ENCODE assay signal across 13 cellular contexts in genomic region chr20:19047040-19047950, GRCh38.
DNase-seq lines count a peak whose midpoint lies in the region; ATAC-seq and TF ChIP-seq lines count a peak whose summit lies in the region.
"Had no signal": no experiment of that assay in that cellular context is flagged by ENCODE, and none has a peak within 500 bp of the region (broad histone marks: within the 10 kb centered on the region; RNA-seq: fewer than 3 reads in every experiment).

No MANE protein-coding gene starts in this region.

- H3K27me3 ChIP-seq in RWPE2 (ENCODE audit: insufficient read depth, poor library complexity, severe bottlenecking) (no peaks in the 10 kb centered on the region), right cardiac atrium (ENCODE audit: control insufficient read depth, insufficient read depth) (no peaks in the 10 kb centered on the region), adrenal gland (no peaks in the 10 kb centered on the region), ascending aorta (no peaks in the 10 kb centered on the region)
- H3K27me3 ChIP-seq: ovary had no signal

- intact Hi-C loops in right cardiac atrium (cut with DNase I) (no loop called here), adrenal gland (cut with DNase I) (no loop called here), ascending aorta (cut with DNase I) (no loop called here)

- peak; percentile 84 for ATAC-seq in RWPE2 (ENCODE audit: low read depth)
- peak; percentile 71 to 87 for ATAC-seq in right cardiac atrium
- no peak for ATAC-seq in GM18907 (IDR thresholded peaks at IDR 0.05; ENCODE audit: unreplicated experiment)
- ATAC-seq: stimulated activated naive CD8-positive, alpha-beta T cell treated with anti-CD3 and anti-CD28 coated beads, Interleukin-15, Interleukin-2, amounts not matched to agents 100 U/mL and 50 U/mL, for 24 hours had no signal

- H3K36me3 ChIP-seq in RWPE2 (ENCODE audit: low read depth): no peaks in the 10 kb centered on the region
- no peaks in the 10 kb centered on the region for H3K36me3 ChIP-seq in adrenal gland (replicated peaks in 1 of 2)
- H3K36me3 ChIP-seq in ascending aorta: no peaks in the 10 kb centered on the region
- H3K36me3 ChIP-seq: ovary, WERI-Rb-1 had no signal

- WGBS in right cardiac atrium: 63% methylated on average over 9 of the region's 9 CpGs
- 73 to 81% (median 78%) methylated on average over 8 to 9 of the region's 9 CpGs for WGBS in adrenal gland, 4 donors

- H3K9me3 ChIP-seq in RWPE2 (ENCODE audit: severe bottlenecking) (no peaks in the 10 kb centered on the region), right cardiac atrium (ENCODE audit: control insufficient read depth, low read length) (no peaks in the 10 kb centered on the region), adrenal gland (replicated peaks in 1 of 3) (no peaks in the 10 kb centered on the region), ascending aorta (no peaks in the 10 kb centered on the region)
- H3K9me3 ChIP-seq: ovary had no signal

- DNase-seq in HT-29 (ENCODE audit: low spot score) (peak; percentile 27), RWPE2 (ENCODE audit: low spot score) (no peak), right cardiac atrium (peak; percentile 74 to 89 (median 79)), adrenal gland (no peak), pons (ENCODE audit: low spot score) (no peak), ascending aorta (ENCODE audit: low spot score in 2 of 2) (no peak)
- DNase-seq: NCI-H226; stimulated activated CD4-positive, alpha-beta T cell treated with anti-CD3 and anti-CD28 coated beads, Interleukin-4, amount 100 ng/mL, for 4 hours; stimulated activated naive CD8-positive, alpha-beta T cell treated with anti-CD3 and anti-CD28 coated beads, Interleukin-15, Interleukin-2, amounts not matched to agents 100 U/mL and 50 U/mL, for 24 hours; WERI-Rb-1 had no signal

- TF ChIP-seq POLR2A in adrenal gland (IDR thresholded peaks at IDR 0.05): no peak

- H3K4me3 ChIP-seq in RWPE2 (ENCODE audit: severe bottlenecking) (no peak overlapping the region), right cardiac atrium (ENCODE audit: low read length) (no peak overlapping the region), skin epidermis (no peak overlapping the region), adrenal gland (no peak overlapping the region), ascending aorta (no peak overlapping the region)
- H3K4me3 ChIP-seq: ovary had no signal

- TF ChIP-seq CTCF in RWPE2 (IDR thresholded peaks at IDR 0.05; ENCODE audit: poor library complexity, severe bottlenecking) (no peak), adrenal gland (IDR thresholded peaks at IDR 0.05) (no peak), ascending aorta (IDR thresholded peaks at IDR 0.05) (no peak)

- H3K4me1 ChIP-seq in RWPE2 (ENCODE audit: insufficient read depth, poor library complexity, severe bottlenecking) (peaks cover 7% of the 10 kb centered on the region), right cardiac atrium (ENCODE audit: control insufficient read depth, insufficient read depth, low read length) (peaks cover 7% of the 10 kb centered on the region), adrenal gland (replicated peaks in 1 of 2) (no peaks in the 10 kb centered on the region), ascending aorta (peaks cover 0 to 9% of the 10 kb centered on the region in 2 donors)

- H3K27ac ChIP-seq in RWPE2 (ENCODE audit: poor library complexity, severe bottlenecking) (no peak overlapping the region), right cardiac atrium (ENCODE audit: low read length) (no peak overlapping the region), skin epidermis (peak overlapping the region in 20 of 21 experiments; percentile 15 to 84 (median 62)), adrenal gland (no peak overlapping the region), ascending aorta (no peak overlapping the region)
- H3K27ac ChIP-seq: ovary, WERI-Rb-1 had no signal

Comparison
In these comparisons a context has a peak if more than half of its experiments do, and no peak if none do; other contexts are left out.
1. DNase-seq: peak in HT-29 (single experiment) and right cardiac atrium (3 of 3); none in RWPE2 (single experiment), adrenal gland (0 of 7), pons (single experiment) and ascending aorta (0 of 2).
2. H3K27ac ChIP-seq: peak in skin epidermis (20 of 21); none in RWPE2 (single experiment), right cardiac atrium (single experiment), adrenal gland (0 of 5) and ascending aorta (0 of 2).